In the genomic region with DNA sequence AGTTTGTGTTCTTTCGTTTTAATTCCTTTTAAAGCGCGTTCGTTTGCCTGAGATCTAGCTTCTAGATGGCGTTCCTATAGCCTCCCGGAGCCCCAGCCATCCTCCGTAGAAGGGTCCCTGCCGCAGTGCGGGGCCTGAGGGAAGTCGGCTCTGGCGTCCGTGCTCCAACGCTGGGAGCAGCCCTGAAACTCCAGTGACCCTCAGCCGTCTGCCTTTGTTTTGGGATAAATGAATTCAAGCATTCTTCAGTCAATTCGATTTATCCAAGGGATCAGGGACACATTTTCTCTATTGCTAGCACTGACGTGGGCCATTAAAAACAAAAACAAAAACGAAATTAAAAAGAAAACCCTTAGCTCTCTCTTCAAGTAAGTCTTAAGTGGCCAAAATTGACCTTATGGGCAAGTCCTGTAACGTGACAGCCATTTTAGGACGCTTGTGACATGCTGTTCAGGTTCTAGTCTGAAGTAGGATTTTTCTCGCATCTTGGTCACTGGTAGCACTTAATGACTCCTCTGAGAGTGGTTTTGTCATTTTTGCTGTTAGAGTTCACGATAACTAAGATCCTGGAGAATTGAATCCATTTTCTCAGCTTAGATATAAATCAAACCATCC, we compare ENCODE assay signal across 8 cellular contexts.
DNase-seq lines count a peak whose midpoint lies in the region; ATAC-seq and TF ChIP-seq lines count a peak whose summit lies in the region.

No MANE protein-coding gene starts in this region.

- peak overlapping the region; percentile 98 for H2AFZ ChIP-seq in parathyroid adenoma

- no peaks in the 10 kb centered on the region for H3K36me3 ChIP-seq in parathyroid adenoma (ENCODE audit: control insufficient read depth, insufficient read depth, low read length)

- ATAC-seq in GM21423 (IDR thresholded peaks at IDR 0.05; ENCODE audit: unreplicated experiment) (peak; percentile 25), HG03565 (IDR thresholded peaks at IDR 0.05; ENCODE audit: unreplicated experiment) (peak; percentile 4)

- peak overlapping the region; percentile 85 for H3K27ac ChIP-seq in parathyroid adenoma

- peak overlapping the region; percentile 66 for H3K4me2 ChIP-seq in parathyroid adenoma (ENCODE audit: low read length)

- H3K4me1 ChIP-seq in parathyroid adenoma = no peaks in the 10 kb centered on the region

- DNase-seq in DMS 273 (lab: John Stamatoyannopoulos, UW; ENCODE audit: unreplicated experiment) = peak; percentile 90
- DNase-seq in DMS 273 treated with DMSO at 0.1 percent for 48 hours (lab: John Stamatoyannopoulos, UW) = no peak
- DNase-seq in foreskin fibroblast = peak in 1 of 2 donors; percentile 2
- DNase-seq in KG1 (lab: John Stamatoyannopoulos, UW) = no peak

- no peak overlapping the region for H3K9ac ChIP-seq in parathyroid adenoma

- no peaks in the 10 kb centered on the region for H3K27me3 ChIP-seq in parathyroid adenoma (ENCODE audit: control insufficient read depth, insufficient read depth, low read length)

- no peaks in the 10 kb centered on the region for H3K9me3 ChIP-seq in parathyroid adenoma (ENCODE audit: control insufficient read depth, low read length)

- H3K4me3 ChIP-seq in WI38 (ENCODE audit: low read depth, low read length) (peak overlapping the region; percentile 77), foreskin fibroblast (ENCODE audit: low read depth in 1 of 2, low read length in 2 of 2) (peak overlapping the region; percentile 75 to 94), parathyroid adenoma (ENCODE audit: low read depth, low read length) (peak overlapping the region; percentile 87)

- peaks cover 8% of the 10 kb centered on the region for H3K79me2 ChIP-seq in parathyroid adenoma

- no peak for TF ChIP-seq CTCF in WI38 (IDR thresholded peaks at IDR 0.05; ENCODE audit: low read depth, low read length)
- TF ChIP-seq CTCF in foreskin fibroblast (IDR thresholded peaks at IDR 0.05; ENCODE audit: low read depth, low read length) = no peak
- no peak for TF ChIP-seq CTCF in parathyroid adenoma (IDR thresholded peaks at IDR 0.05)
